In genomic region chr16:11913425-11914079, GRCh38 we compare ENCODE assay signal across 8 cellular contexts. TPM values are rescaled to one million over a fixed set of nuclear protein-coding genes. Genes with fewer than 3 reads are reported as not detected.
A peak's percentile ranks its signal among the peaks of the same experiment; 100 is the strongest.
DNase-seq lines count a peak whose midpoint lies in the region; ATAC-seq and TF ChIP-seq lines count a peak whose summit lies in the region.

No MANE protein-coding gene starts in this region.

- H3K27ac ChIP-seq in VCaP, result peak overlapping the region; percentile 93
- H3K27ac ChIP-seq in skin epidermis, result peak overlapping the region in 8 of 21 experiments; percentile 1 to 98 (median 92)

- intact Hi-C loops in activated CD4-positive, alpha-beta T cell treated with anti-CD3 and anti-CD28 coated beads for 36 hours (cut with DNase I, micrococcal nuclease), result loop anchor here (1.0 to 10.0 kb wide), 8 partner anchors 62 to 661 kb away; partner anchors contain the start of genes LITAF (in 2 of the 2) and RSL1D1 (in 1 of the 2)

- CTCF ChIA-PET in activated CD4-positive, alpha-beta T cell treated with anti-CD3 and anti-CD28 coated beads for 36 hours (lab: Charles Lee), result interaction anchor here (0.5 to 1.5 kb wide), 5 partner anchors 25 to 202 kb away, joined by 3 to 5 read pairs (median 3); no protein-coding TSS in a partner anchor

- TF ChIP-seq CTCF in VCaP (conservative IDR thresholded peaks at IDR 0.05) (no peak), fibroblast of pulmonary artery (IDR thresholded peaks at IDR 0.05; ENCODE audit: low read length, missing control alignments) (no peak)

- H3K4me1 Mint-ChIP-seq in activated CD4-positive, alpha-beta T cell treated with anti-CD3 and anti-CD28 coated beads for 36 hours, result peaks cover 52% of the 10 kb centered on the region

- H3K9me3 Mint-ChIP-seq in activated CD4-positive, alpha-beta T cell treated with anti-CD3 and anti-CD28 coated beads for 36 hours (ENCODE audit: low read depth), result no peaks in the 10 kb centered on the region

- peak overlapping the region; percentile 96 for H3K27ac Mint-ChIP-seq in activated CD4-positive, alpha-beta T cell treated with anti-CD3 and anti-CD28 coated beads for 36 hours

- H3K27me3 Mint-ChIP-seq in activated CD4-positive, alpha-beta T cell treated with anti-CD3 and anti-CD28 coated beads for 36 hours, result no peaks in the 10 kb centered on the region

- peak overlapping the region; percentile 85 for H3K4me3 ChIP-seq in fibroblast of pulmonary artery (replicated peaks; ENCODE audit: low read depth, low read length)
- peak overlapping the region; percentile 62 to 99 (median 94) for H3K4me3 ChIP-seq in skin epidermis

- POLR2A ChIA-PET in activated CD4-positive, alpha-beta T cell treated with anti-CD3 and anti-CD28 coated beads for 36 hours (lab: Charles Lee), result interaction anchor here (0.6 to 0.8 kb wide), 3 partner anchors 63 to 819 kb away, joined by 3 to 4 read pairs (median 3); partner anchors contain the start of gene SNX29

- ATAC-seq in activated CD4-positive, alpha-beta T cell treated with anti-CD3 and anti-CD28 coated beads for 36 hours, result no peak
- ATAC-seq in GM18909 (IDR thresholded peaks at IDR 0.05; ENCODE audit: poor library complexity, unreplicated experiment) (no peak), HG03175 (IDR thresholded peaks at IDR 0.05; ENCODE audit: unreplicated experiment) (no peak)

- DNase-seq in activated CD4-positive, alpha-beta T cell treated with anti-CD3 and anti-CD28 coated beads for 36 hours, result peak; percentile 21
- DNase-seq in activated CD4-positive, alpha-beta T cell treated with anti-CD3 and anti-CD28 coated beads for 1 hour, result no peak
- DNase-seq in fibroblast of pulmonary artery (ENCODE audit: low read depth) (no peak), mesenteric fat pad (ENCODE audit: low spot score) (no peak)

- peaks cover 43% of the 10 kb centered on the region for H3K36me3 Mint-ChIP-seq in activated CD4-positive, alpha-beta T cell treated with anti-CD3 and anti-CD28 coated beads for 36 hours (ENCODE audit: low read depth)

- H3K4me3 Mint-ChIP-seq in activated CD4-positive, alpha-beta T cell treated with anti-CD3 and anti-CD28 coated beads for 36 hours, result peak overlapping the region; percentile 89

RNA-seq across cellular contexts. Expression of gene GSPT1, which starts 2.2 kb away (rescaled TPM):
- total RNA-seq in activated CD4-positive, alpha-beta T cell treated with anti-CD3 and anti-CD28 coated beads for 36 hours, result 100 to 1,000 TPM; 234 to 260 TPM
- 138 TPM for total RNA-seq in mesenteric fat pad

RNA-seq across cellular contexts. Expression of gene NPIPB2, which starts 28.3 kb away (rescaled TPM):
- 10 to 100 TPM in 1 of 2 experiments, 1 to 10 TPM in 1; 7.2 to 12.5 TPM for total RNA-seq in activated CD4-positive, alpha-beta T cell treated with anti-CD3 and anti-CD28 coated beads for 36 hours
- total RNA-seq in mesenteric fat pad, result 10.9 TPM

RNA-seq across cellular contexts. Expression of gene TNFRSF17, which starts 51.5 kb away (rescaled TPM):
- not detected for total RNA-seq in activated CD4-positive, alpha-beta T cell treated with anti-CD3 and anti-CD28 coated beads for 36 hours
- total RNA-seq in mesenteric fat pad, result not detected
